Comparison of ENCODE assay signal across 19 cellular contexts in genomic region chr3:63069780-63070540, GRCh38.
"Had no signal": no experiment of that assay in that cellular context is flagged by ENCODE, and none has a peak within 500 bp of the region (broad histone marks: within the 10 kb centered on the region; RNA-seq: fewer than 3 reads in every experiment).

No MANE protein-coding gene starts in this region.

- ATAC-seq: activated naive CD8-positive, alpha-beta T cell treated with anti-CD3 and anti-CD28 coated beads, Interleukin-2, amount 50 U/mL, for 24 hours; foreskin keratinocyte; left lobe of liver; naive thymus-derived CD8-positive, alpha-beta T cell; sciatic nerve; stimulated activated naive B cell treated with anti-CD40 and anti-IgM and Interleukin-4, amounts not matched to agents 10 μg/mL and 1 μg/mL and 100 μg/mL, for 72 hours had no signal

- H3K9me3 ChIP-seq: ascending aorta, esophagus squamous epithelium, neutrophil, prostate gland had no signal

- H3K4me3 ChIP-seq: ascending aorta, esophagus squamous epithelium, prostate gland had no signal

- H3K4me1 ChIP-seq: ascending aorta, esophagus squamous epithelium, foreskin keratinocyte, prostate gland had no signal

- H3K36me3 ChIP-seq: ascending aorta, esophagus squamous epithelium, neutrophil, prostate gland had no signal

- DNase-seq: activated B cell treated with CpG ODN at 0.5 μM for 24 hours; activated CD4-positive, alpha-beta T cell treated with anti-CD3 and anti-CD28 coated beads, Interleukin-2, amount 10 ng/mL, durations not matched to agents 24 days and 14 days; activated naive CD4-positive, alpha-beta T cell; activated naive CD8-positive, alpha-beta T cell treated with anti-CD3 and anti-CD28 coated beads, Interleukin-2, amount 50 U/mL, for 24 hours; esophagus squamous epithelium; foreskin keratinocyte; immature natural killer cell; mammary epithelial cell; naive thymus-derived CD8-positive, alpha-beta T cell; stimulated activated CD4-positive, alpha-beta T cell treated with anti-CD3 and anti-CD28 coated beads, Interleukin-2, amount 100 ng/mL, for 24 hours; stimulated activated naive B cell treated with anti-CD40 and anti-IgM and Interleukin-4, amounts not matched to agents 10 μg/mL and 1 μg/mL and 100 μg/mL, for 72 hours; substantia nigra; T-helper 9 cell; trophoblast cell had no signal

- H3K27me3 ChIP-seq: ascending aorta, esophagus squamous epithelium, foreskin keratinocyte, neutrophil had no signal
